ENCODE assay signal across 8 cellular contexts in the genomic region with DNA sequence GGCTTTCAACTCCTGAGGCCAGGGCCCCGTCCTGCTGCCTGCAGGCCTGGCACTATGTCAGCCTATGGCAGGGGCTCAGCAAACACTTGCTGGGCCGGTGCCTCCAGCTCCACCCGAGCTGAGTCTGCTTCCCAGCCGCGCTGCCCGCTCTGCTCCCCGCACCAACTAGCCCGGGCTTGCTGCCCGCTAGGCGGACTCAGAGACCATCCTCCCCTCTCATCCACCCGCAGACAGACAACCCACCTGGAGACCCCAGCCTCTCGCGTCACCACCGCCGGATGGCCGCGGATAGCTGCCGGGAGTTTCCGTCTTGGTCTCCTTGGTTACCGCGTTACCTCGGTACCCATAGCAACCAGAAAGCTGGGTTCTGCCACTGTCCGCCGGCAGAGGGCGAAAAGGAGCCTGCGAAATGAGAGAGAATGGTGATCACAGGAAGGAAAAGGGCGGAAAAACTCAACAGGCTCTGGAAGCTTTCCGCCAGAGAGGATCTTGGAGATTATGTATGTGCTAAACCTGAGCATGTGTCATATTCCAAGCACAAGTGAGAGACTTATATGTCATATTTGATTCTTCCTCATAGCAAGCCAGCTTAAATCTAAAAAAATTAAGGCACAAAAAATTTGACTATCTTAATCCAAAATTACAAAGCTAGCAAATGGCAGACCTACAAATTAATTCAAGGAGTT. TPM values are rescaled to one million over a fixed set of nuclear protein-coding genes. Genes with fewer than 3 reads are reported as not detected.
DNase-seq lines count a peak whose midpoint lies in the region; ATAC-seq and TF ChIP-seq lines count a peak whose summit lies in the region.

A gene with protein sequence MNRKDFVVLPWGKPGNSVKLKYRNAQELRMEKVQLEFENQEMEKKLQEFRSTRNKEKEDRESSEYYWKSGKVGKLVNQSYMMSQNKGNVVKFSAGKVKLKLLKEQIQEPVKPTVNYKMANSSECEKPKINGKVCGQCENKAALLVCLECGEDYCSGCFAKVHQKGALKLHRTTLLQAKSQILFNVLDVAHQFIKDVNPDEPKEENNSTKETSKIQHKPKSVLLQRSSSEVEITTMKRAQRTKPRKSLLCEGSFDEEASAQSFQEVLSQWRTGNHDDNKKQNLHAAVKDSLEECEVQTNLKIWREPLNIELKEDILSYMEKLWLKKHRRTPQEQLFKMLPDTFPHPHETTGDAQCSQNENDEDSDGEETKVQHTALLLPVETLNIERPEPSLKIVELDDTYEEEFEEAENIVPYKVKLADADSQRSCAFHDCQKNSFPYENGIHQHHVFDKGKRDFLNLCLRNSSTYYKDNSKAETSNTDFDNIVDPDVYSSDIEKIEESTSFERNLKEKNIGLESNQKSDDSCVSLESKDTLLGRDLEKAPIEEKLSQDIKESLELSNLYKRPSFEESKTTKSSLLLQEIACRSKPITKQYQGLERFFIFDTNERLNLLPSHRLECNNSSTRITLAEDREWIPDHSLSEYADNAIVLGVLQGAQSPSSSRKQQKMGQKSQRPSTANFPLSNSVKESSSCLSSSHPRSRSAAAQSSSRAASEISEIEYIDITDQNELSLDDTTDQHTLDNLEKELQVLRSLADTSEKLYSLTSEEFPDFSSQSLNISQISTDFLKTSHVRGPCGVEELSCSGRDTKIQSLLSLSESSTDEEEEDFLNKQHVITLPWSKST (minus strand): TSS at position 294 of the 686 bp plus-strand sequence. CDS start 7,396 bp downstream, outside the sequence.

- H3K4me2 ChIP-seq in trophoblast cell (ENCODE audit: low read length): peak within 1 kb of the TSS; percentile 92

- H3K14ac ChIP-seq in trophoblast cell (ENCODE audit: low read length): no peak within 1 kb of the TSS

- peak within 1 kb of the TSS; percentile 50 for H4K8ac ChIP-seq in trophoblast cell (ENCODE audit: low read depth, low read length)

- TF ChIP-seq CTCF in GM06990 (IDR thresholded peaks at IDR 0.05; ENCODE audit: insufficient read depth, low read length, poor library complexity, severe bottlenecking) (peak; percentile 98), cardiac muscle cell (IDR thresholded peaks at IDR 0.05; ENCODE audit: low read depth, low read length) (peak; percentile 99), transverse colon (IDR thresholded peaks at IDR 0.05) (peak; percentile 75 to 85 (median 81))

- H2BK120ac ChIP-seq in trophoblast cell (ENCODE audit: insufficient read depth, low read length, poor library complexity): no peak within 1 kb of the TSS

- H2AFZ ChIP-seq in trophoblast cell (ENCODE audit: insufficient read depth, low read length, poor library complexity): peak within 1 kb of the TSS; percentile 61

- no peaks in the 10 kb centered on the region for H3K36me3 Mint-ChIP-seq in activated naive CD4-positive, alpha-beta T cell treated with anti-CD3 and anti-CD28 coated beads, Interleukin-2, amount 50 U/mL, for 72 hours

- intact Hi-C loops in transverse colon (cut with DNase I; ENCODE audit: low total_unique reads): no loop called here

- H3K4ac ChIP-seq in trophoblast cell (ENCODE audit: low read depth, low read length): no peak within 1 kb of the TSS

- TF ChIP-seq POLR2A in transverse colon (IDR thresholded peaks at IDR 0.05): no peak

- no peak within 1 kb of the TSS for H3K18ac ChIP-seq in trophoblast cell (ENCODE audit: low read length)

- H2AK5ac ChIP-seq in trophoblast cell (ENCODE audit: low read length): no peak within 1 kb of the TSS

- no peak within 1 kb of the TSS for H2BK5ac ChIP-seq in trophoblast cell (ENCODE audit: low read depth, low read length, poor library complexity)

- no CpG with 5 or more reads among the region's 28 CpGs for WGBS in trophoblast cell (ENCODE audit: extremely low coverage, insufficient coverage, insufficient read length)
- 2% methylated on average over 28 of the region's 28 CpGs; no CpG with 5 or more reads in 1 of the 2 donors for WGBS in transverse colon (ENCODE audit: low coverage in 1 of 2), 2 donors

- no peaks in the 10 kb centered on the region for H3K4me1 ChIP-seq in cardiac muscle cell (ENCODE audit: low read depth)
- H3K4me1 ChIP-seq in trophoblast cell (ENCODE audit: control insufficient read depth in 1 of 2, insufficient read depth in 2 of 2, low read length in 2 of 2): no peaks in the 10 kb centered on the region
- H3K4me1 ChIP-seq in transverse colon: peaks cover 0 to 8% (median 2%) of the 10 kb centered on the region in 4 donors

- H3K9me3 ChIP-seq in cardiac muscle cell (ENCODE audit: low read depth): no peaks in the 10 kb centered on the region
- no peaks in the 10 kb centered on the region for H3K9me3 ChIP-seq in trophoblast cell (ENCODE audit: insufficient read depth, low read depth, low read length)
- no peaks in the 10 kb centered on the region for H3K9me3 ChIP-seq in transverse colon

- H4K12ac ChIP-seq in trophoblast cell (ENCODE audit: low read depth, low read length): no peak within 1 kb of the TSS

- peak; percentile 100 for ATAC-seq in HG02610 (IDR thresholded peaks at IDR 0.05; ENCODE audit: unreplicated experiment)
- ATAC-seq in SK-N-SH treated with all-trans-retinoic acid at 6 μM for 48 hours: peak; percentile 99
- peak; percentile 95 to 99 for ATAC-seq in activated naive CD4-positive, alpha-beta T cell treated with anti-CD3 and anti-CD28 coated beads, Interleukin-2, amount 50 U/mL, for 72 hours

- H2BK12ac ChIP-seq in trophoblast cell (ENCODE audit: low read length): no peak within 1 kb of the TSS

- H3K27ac Mint-ChIP-seq in activated naive CD4-positive, alpha-beta T cell treated with anti-CD3 and anti-CD28 coated beads, Interleukin-2, amount 50 U/mL, for 72 hours: no peak within 1 kb of the TSS

- peak within 1 kb of the TSS; percentile 58 for H3K4me3 ChIP-seq in GM06990 (replicated peaks; ENCODE audit: low read depth, low read length)
- peak within 1 kb of the TSS; percentile 73 for H3K4me3 ChIP-seq in cardiac muscle cell
- peak within 1 kb of the TSS; percentile 83 for H3K4me3 ChIP-seq in trophoblast cell (ENCODE audit: low read depth, low read length)
- peak within 1 kb of the TSS in 2 of 4 donors; percentile 18 to 48 for H3K4me3 ChIP-seq in transverse colon

- H3K9ac ChIP-seq in trophoblast cell (ENCODE audit: low read length): peak within 1 kb of the TSS; percentile 50

- H4K91ac ChIP-seq in trophoblast cell (ENCODE audit: low read depth, low read length): no peak within 1 kb of the TSS

- no peak for TF ChIP-seq EP300 in transverse colon (IDR thresholded peaks at IDR 0.05; ENCODE audit: low read depth)

- H3K27ac ChIP-seq in cardiac muscle cell (no peak within 1 kb of the TSS), trophoblast cell (ENCODE audit: low read depth, low read length) (no peak within 1 kb of the TSS), transverse colon (no peak within 1 kb of the TSS)

- in situ Hi-C loops in transverse colon (cut with MboI; ENCODE audit: low pct_ligation_motif_present in 1 of 4, low pct_unique_long_range_greater_than_20kb in 1 of 4, low sequenced_read_pairs in 3 of 4): loop anchor here in 1 of 4 donors (25.0 kb wide), 1 partner anchor 507 kb away; no protein-coding TSS in a partner anchor

- H3K27me3 ChIP-seq in GM06990 (replicated peaks; ENCODE audit: control insufficient read depth, insufficient read depth, low read length) (no peaks in the 10 kb centered on the region), cardiac muscle cell (no peaks in the 10 kb centered on the region), trophoblast cell (ENCODE audit: insufficient read depth, low read length) (no peaks in the 10 kb centered on the region), transverse colon (no peaks in the 10 kb centered on the region)

- no peaks in the 10 kb centered on the region for H3K79me2 ChIP-seq in trophoblast cell (ENCODE audit: control insufficient read depth, insufficient read depth, low read length, poor library complexity)

- DNase-seq in GM06990 (ENCODE audit: extremely low read depth, insufficient read length) (peak; percentile 78), NCI-H1092 (lab: John Stamatoyannopoulos, UW) (peak; percentile 84), cardiac muscle cell (ENCODE audit: low read depth in 1 of 2, low spot score in 1 of 2) (peak; percentile 83 to 90), trophoblast cell (peak; percentile 83 to 95), transverse colon (peak; percentile 87)
- peak; percentile 83 to 88 for DNase-seq in activated naive CD4-positive, alpha-beta T cell treated with anti-CD3 and anti-CD28 coated beads, Interleukin-2, amount 50 U/mL, for 72 hours (ENCODE audit: low spot score in 2 of 2)

- no peaks in the 10 kb centered on the region for H3K79me1 ChIP-seq in trophoblast cell (ENCODE audit: low read length)

- no peaks in the 10 kb centered on the region for H3K9me3 Mint-ChIP-seq in activated naive CD4-positive, alpha-beta T cell treated with anti-CD3 and anti-CD28 coated beads, Interleukin-2, amount 50 U/mL, for 72 hours

- no peak within 1 kb of the TSS for H3K23ac ChIP-seq in trophoblast cell (ENCODE audit: low read length)

- no peaks in the 10 kb centered on the region for H3K36me3 ChIP-seq in GM06990 (ENCODE audit: control insufficient read depth, insufficient read depth, low read length)
- H3K36me3 ChIP-seq in cardiac muscle cell: no peaks in the 10 kb centered on the region
- no peaks in the 10 kb centered on the region for H3K36me3 ChIP-seq in trophoblast cell (ENCODE audit: control insufficient read depth in 1 of 2, insufficient read depth in 2 of 2, low read length in 2 of 2)
- no peaks in the 10 kb centered on the region for H3K36me3 ChIP-seq in transverse colon

TF ChIP-seq in SK-N-SH treated with all-trans-retinoic acid at 6 μM for 48 hours, 23 proteins besides CTCF, POLR2A, EP300 and RAD21 (continues in another document):
- TF ChIP-seq ZNF565 (CRISPR knock-in tag; conservative IDR thresholded peaks at IDR 0.05; ENCODE audit: low read depth): no peak
- TF ChIP-seq PPARA (CRISPR knock-in tag; IDR thresholded peaks at IDR 0.05; ENCODE audit: borderline replicate concordance): no peak
- no peak for TF ChIP-seq TCF4 (CRISPR knock-in tag; IDR thresholded peaks at IDR 0.05; ENCODE audit: borderline replicate concordance)

RNA-seq across cellular contexts. Expression of the gene that starts here (rescaled TPM):
- not detected for total RNA-seq in activated naive CD4-positive, alpha-beta T cell treated with anti-CD3 and anti-CD28 coated beads, Interleukin-2, amount 50 U/mL, for 72 hours
- total RNA-seq in cardiac muscle cell (2.3 and 2.9 TPM in 2 replicates), transverse colon (not detected)
- polyA plus RNA-seq in cardiac muscle cell: 2.5 and 2.9 TPM in 2 replicates
- 0.39 and 0.60 TPM in 2 replicates for polyA plus RNA-seq in trophoblast cell (2013)

Comparison
In these comparisons a context has a peak if more than half of its experiments do, and no peak if none do; other contexts are left out.
1. Peak in DNase-seq and ATAC-seq in activated naive CD4-positive, alpha-beta T cell treated with anti-CD3 and anti-CD28 coated beads, Interleukin-2, amount 50 U/mL, for 72 hours; RNA of the gene not detected or under 1 TPM.
2. Peak in DNase-seq in transverse colon; RNA of the gene not detected or under 1 TPM.